ENCODE assay signal across 14 cellular contexts in genomic region chr12:62808166-62808879, GRCh38.
DNase-seq lines count a peak whose midpoint lies in the region; ATAC-seq and TF ChIP-seq lines count a peak whose summit lies in the region.
"Had no signal": no experiment of that assay in that cellular context is flagged by ENCODE, and none has a peak within 500 bp of the region (broad histone marks: within the 10 kb centered on the region; RNA-seq: fewer than 3 reads in every experiment).

No MANE protein-coding gene starts in this region.

- no peak overlapping the region for H3K4me3 ChIP-seq in choroid plexus epithelial cell (ENCODE audit: low read depth, low read length)
- H3K4me3 ChIP-seq: PC-9, skin epidermis had no signal

- DNase-seq in activated CD4-positive, alpha-beta T cell treated with anti-CD3 and anti-CD28 coated beads for 36 hours, result peak; percentile 22
- DNase-seq in activated CD4-positive, alpha-beta T cell treated with anti-CD3 and anti-CD28 coated beads, Interleukin-2, amount 50 U/mL, for 1 hour, result no peak
- DNase-seq in choroid plexus epithelial cell (ENCODE audit: low read depth) (no peak), NCI-H128 (lab: John Stamatoyannopoulos, UW; ENCODE audit: unreplicated experiment) (no peak), SKM-1 (lab: John Stamatoyannopoulos, UW; ENCODE audit: unreplicated experiment) (no peak), SW480 (ENCODE audit: low spot score) (no peak)
- DNase-seq: central memory CD4-positive, alpha-beta T cell; DMS79 treated with DMSO at 0.1 percent for 48 hours; NCI-H1105 treated with DMSO at 0.1 percent for 48 hours; PC-9 had no signal

- H3K27me3 Mint-ChIP-seq in activated CD4-positive, alpha-beta T cell treated with anti-CD3 and anti-CD28 coated beads for 36 hours, result peaks cover 4% of the 10 kb centered on the region

- no peaks in the 10 kb centered on the region for H3K36me3 Mint-ChIP-seq in activated CD4-positive, alpha-beta T cell treated with anti-CD3 and anti-CD28 coated beads for 36 hours (ENCODE audit: low read depth)

- H3K9me3 Mint-ChIP-seq in activated CD4-positive, alpha-beta T cell treated with anti-CD3 and anti-CD28 coated beads for 36 hours (ENCODE audit: low read depth), result no peaks in the 10 kb centered on the region
- H3K9me3 Mint-ChIP-seq: activated T-helper 2 cell treated with anti-CD3 and anti-CD28 coated beads, Interferon-gamma antibody, Interleukin-2, Interleukin-4, amounts not matched to agents 10 μg/mL and 5 μg/mL and 100 μg/mL, durations not matched to agents 14 hours and 24 hours and 36 hours had no signal

- CTCF ChIA-PET in activated CD4-positive, alpha-beta T cell treated with anti-CD3 and anti-CD28 coated beads for 36 hours (lab: Charles Lee), result interaction anchor here (0.5 to 0.6 kb wide), 2 partner anchors 13 to 128 kb away, joined by 3 read pairs; no protein-coding TSS in a partner anchor

- H3K27ac Mint-ChIP-seq in activated CD4-positive, alpha-beta T cell treated with anti-CD3 and anti-CD28 coated beads for 36 hours, result no peak overlapping the region
- H3K27ac Mint-ChIP-seq: activated T-helper 2 cell treated with anti-CD3 and anti-CD28 coated beads, Interferon-gamma antibody, Interleukin-2, Interleukin-4, amounts not matched to agents 10 μg/mL and 5 μg/mL and 100 μg/mL, durations not matched to agents 14 hours and 24 hours and 36 hours had no signal

- POLR2A ChIA-PET in activated CD4-positive, alpha-beta T cell treated with anti-CD3 and anti-CD28 coated beads for 36 hours (lab: Charles Lee), result no interaction called here

- ATAC-seq in activated CD4-positive, alpha-beta T cell treated with anti-CD3 and anti-CD28 coated beads for 36 hours, result peak; percentile 70
- ATAC-seq in GM21515 (IDR thresholded peaks at IDR 0.05; ENCODE audit: unreplicated experiment), result peak; percentile 68
- peak; percentile 52 for ATAC-seq in HG03103 (IDR thresholded peaks at IDR 0.05; ENCODE audit: low read depth, unreplicated experiment)

- no peak overlapping the region for H3K4me3 Mint-ChIP-seq in activated CD4-positive, alpha-beta T cell treated with anti-CD3 and anti-CD28 coated beads for 36 hours

- H3K4me1 Mint-ChIP-seq in activated CD4-positive, alpha-beta T cell treated with anti-CD3 and anti-CD28 coated beads for 36 hours, result peaks cover 15% of the 10 kb centered on the region

- TF ChIP-seq CTCF in choroid plexus epithelial cell (conservative IDR thresholded peaks at IDR 0.05; ENCODE audit: low read depth, low read length), result peak; percentile 15

- intact Hi-C loops in activated CD4-positive, alpha-beta T cell treated with anti-CD3 and anti-CD28 coated beads for 36 hours (cut with DNase I, micrococcal nuclease), result no loop called here
